ENCODE assay signal across 8 cellular contexts in genomic region chr11:122748968-122749687, GRCh38.
DNase-seq lines count a peak whose midpoint lies in the region; TF ChIP-seq lines count a peak whose summit lies in the region.

No MANE protein-coding gene starts in this region.

- TF ChIP-seq CTCF in GM10266 (IDR thresholded peaks at IDR 0.05; ENCODE audit: control insufficient read depth, insufficient read depth, low read depth, missing control alignments) = no peak

- DNase-seq in GM10266 (ENCODE audit: extremely low spot score) (peak; percentile 73), H4 (ENCODE audit: low spot score) (peak; percentile 61), MG63 (peak; percentile 67), head of caudate nucleus (peak in 30 of 42 donors; percentile 6 to 68 (median 38)), NK-92 (lab: John Stamatoyannopoulos, UW; ENCODE audit: unreplicated experiment) (no peak), cerebellar nuclear complex (lab: John Stamatoyannopoulos, UW) (no peak)
- DNase-seq in activated CD8-positive, alpha-beta memory T cell treated with anti-CD3 and anti-CD28 coated beads, Interleukin-2, amount 50 U/mL, for 4 hours = peak; percentile 55
- DNase-seq in stimulated activated CD4-positive, alpha-beta T cell treated with anti-CD3 and anti-CD28 coated beads, Interleukin-2, amount 100 ng/mL, for 4 hours (ENCODE audit: low read depth) = peak; percentile 57

- no peaks in the 10 kb centered on the region for H3K9me3 ChIP-seq in MG63

- intact Hi-C loops in head of caudate nucleus (cut with DNase I) = no loop called here

- no peaks in the 10 kb centered on the region for H3K27me3 ChIP-seq in MG63

- H3K4me3 ChIP-seq in MG63 = no peak overlapping the region

- peaks cover 2% of the 10 kb centered on the region; the same call in 1 of the 2 replicates for H3K36me3 ChIP-seq in MG63

Comparison
In these comparisons a context has a peak if more than half of its experiments do, and no peak if none do; other contexts are left out.
1. DNase-seq: peak in GM10266 (single experiment), H4 (single experiment), MG63 (single experiment), activated CD8-positive, alpha-beta memory T cell treated with anti-CD3 and anti-CD28 coated beads, Interleukin-2, amount 50 U/mL, for 4 hours (single experiment), head of caudate nucleus (30 of 42) and stimulated activated CD4-positive, alpha-beta T cell treated with anti-CD3 and anti-CD28 coated beads, Interleukin-2, amount 100 ng/mL, for 4 hours (single experiment); none in NK-92 (single experiment) and cerebellar nuclear complex (0 of 2).